In the genomic region with DNA sequence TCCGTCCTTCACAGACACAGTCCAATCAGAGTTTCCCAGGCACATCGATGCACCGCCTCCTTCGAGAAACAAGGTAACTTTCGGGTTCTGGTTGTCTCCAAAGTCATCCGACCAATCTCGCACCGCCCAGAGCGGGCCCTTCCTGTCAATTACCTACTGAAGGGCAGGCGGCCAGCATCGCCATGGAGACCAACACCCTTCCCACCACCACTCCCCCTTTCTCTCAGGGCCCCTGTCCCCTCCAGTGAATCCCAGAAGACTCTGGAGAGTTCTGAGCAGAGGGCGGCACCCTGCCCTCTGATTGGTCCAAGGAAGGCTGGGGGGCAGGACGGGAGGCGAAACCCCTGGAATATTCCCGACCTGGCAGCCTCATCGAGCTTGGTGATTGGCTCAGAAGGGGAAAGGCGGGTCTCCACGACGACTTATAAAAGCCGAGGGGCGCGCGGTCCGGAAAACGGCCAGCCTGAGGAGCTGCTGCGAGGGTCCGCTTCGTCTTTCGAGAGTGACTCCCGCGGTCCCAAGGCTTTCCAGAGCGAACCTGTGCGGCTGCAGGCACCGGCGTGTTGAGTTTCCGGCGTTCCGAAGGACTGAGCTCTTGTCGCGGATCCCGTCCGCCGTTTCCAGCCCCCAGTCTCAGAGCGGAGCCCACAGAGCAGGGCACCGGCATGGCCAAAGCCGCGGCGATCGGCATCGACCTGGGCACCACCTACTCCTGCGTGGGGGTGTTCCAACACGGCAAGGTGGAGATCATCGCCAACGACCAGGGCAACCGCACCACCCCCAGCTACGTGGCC, we compare ENCODE assay signal across 8 cellular contexts. TPM values are rescaled to one million over a fixed set of nuclear protein-coding genes. Genes with fewer than 3 reads are reported as not detected.
DNase-seq lines count a peak whose midpoint lies in the region; ATAC-seq and TF ChIP-seq lines count a peak whose summit lies in the region.

Gene HSPA1B, plus strand, starts transcription at position 453 of the 794 bp plus-strand sequence. Its CDS starts 213 bp downstream, at position 666.

- POLR2A ChIA-PET in activated CD4-positive, alpha-beta memory T cell treated with anti-CD3 and anti-CD28 coated beads, Interleukin-2, amount 10 ng/mL, durations not matched to agents 7 days and 5 days (lab: Charles Lee) = interaction anchor here (0.9 to 3.4 kb wide), 24 partner anchors 9 to 1144 kb away, joined by 3 to 70 read pairs (median 6); partner anchors contain the start of genes ABHD16A, BAG6, C6orf47 and CLIC1

- no peaks in the 10 kb centered on the region for H3K36me3 ChIP-seq in duodenal mucosa (ENCODE audit: control insufficient read depth in 1 of 2, insufficient read depth in 2 of 2, low read length in 2 of 2)
- peaks cover 0 to 3% (median 0%) of the 10 kb centered on the region in 4 donors for H3K36me3 ChIP-seq in right lobe of liver

- CTCF ChIA-PET in activated CD4-positive, alpha-beta memory T cell treated with anti-CD3 and anti-CD28 coated beads, Interleukin-2, amount 10 ng/mL, durations not matched to agents 7 days and 5 days (lab: Charles Lee) = interaction anchor here (0.6 to 2.1 kb wide), 17 partner anchors 8 to 286 kb away, joined by 3 to 15 read pairs (median 5); partner anchors contain the start of genes DDAH2, DDX39B, GPANK1 and HSPA1A

- peak; percentile 100 for TF ChIP-seq POLR2A in right lobe of liver (IDR thresholded peaks at IDR 0.05)

- H3K4me3 ChIP-seq in duodenal mucosa (ENCODE audit: low read depth in 1 of 2, low read length in 2 of 2) (peak within 1 kb of the TSS; percentile 80 to 87), right lobe of liver (peak within 1 kb of the TSS; percentile 26 to 54 (median 48))

- H3K27ac ChIP-seq in duodenal mucosa (ENCODE audit: low read depth, low read length) (peak within 1 kb of the TSS; percentile 99), right lobe of liver (peak within 1 kb of the TSS; percentile 87 to 98 (median 90))

- H3K4me1 Mint-ChIP-seq in CD14-positive monocyte = peaks cover 56% of the 10 kb centered on the region
- peaks cover 54% of the 10 kb centered on the region for H3K4me1 Mint-ChIP-seq in activated CD4-positive, alpha-beta memory T cell treated with anti-CD3 and anti-CD28 coated beads, Interleukin-2, amount 10 ng/mL, durations not matched to agents 7 days and 5 days

- peak within 1 kb of the TSS; percentile 96 to 99 (median 98) for H3K27ac Mint-ChIP-seq in CD14-positive monocyte
- H3K27ac Mint-ChIP-seq in activated CD4-positive, alpha-beta memory T cell treated with anti-CD3 and anti-CD28 coated beads, Interleukin-2, amount 10 ng/mL, durations not matched to agents 7 days and 5 days = peak within 1 kb of the TSS; percentile 96

- DNase-seq in CD14-positive monocyte (ENCODE audit: low spot score) (peak; percentile 88), NCI-H774 (lab: John Stamatoyannopoulos, UW) (peak; percentile 97), right lobe of liver (peak; percentile 97 to 99 (median 99))
- DNase-seq in activated CD4-positive, alpha-beta memory T cell treated with anti-CD3 and anti-CD28 coated beads, Interleukin-2, amount 10 ng/mL, durations not matched to agents 7 days and 5 days = peak; percentile 97
- peak; percentile 84 to 90 for DNase-seq in stimulated activated CD4-positive, alpha-beta T cell treated with anti-CD3 and anti-CD28 coated beads, Interleukin-4, amount 100 ng/mL, for 4 hours

- H3K4me1 ChIP-seq in duodenal mucosa (ENCODE audit: control insufficient read depth in 1 of 2, insufficient read depth in 2 of 2, low read length in 2 of 2) (peaks cover 20 to 29% of the 10 kb centered on the region in 2 donors), right lobe of liver (peaks cover 0 to 29% (median 7%) of the 10 kb centered on the region in 4 donors)

- H3K36me3 Mint-ChIP-seq in CD14-positive monocyte = no peaks in the 10 kb centered on the region
- H3K36me3 Mint-ChIP-seq in activated CD4-positive, alpha-beta memory T cell treated with anti-CD3 and anti-CD28 coated beads, Interleukin-2, amount 10 ng/mL, durations not matched to agents 7 days and 5 days (ENCODE audit: low read depth) = peaks cover 20% of the 10 kb centered on the region

- H3K9me3 ChIP-seq in duodenal mucosa (ENCODE audit: control insufficient read depth in 1 of 2, low read length in 2 of 2) = no peaks in the 10 kb centered on the region
- no peaks in the 10 kb centered on the region for H3K9me3 ChIP-seq in right lobe of liver

- under 1% methylated on average over 16 of the region's 56 CpGs for WGBS in right lobe of liver (ENCODE audit: insufficient coverage, low coverage, low lambda C conversion rate, missing lambda C conversion rate)

- H3K27me3 ChIP-seq in duodenal mucosa (ENCODE audit: control insufficient read depth in 1 of 2, insufficient read depth in 2 of 2, low read length in 2 of 2) = no peaks in the 10 kb centered on the region
- H3K27me3 ChIP-seq in right lobe of liver = no peaks in the 10 kb centered on the region

- no peaks in the 10 kb centered on the region for H3K27me3 Mint-ChIP-seq in CD14-positive monocyte (ENCODE audit: low read depth in 3 of 3)
- no peaks in the 10 kb centered on the region for H3K27me3 Mint-ChIP-seq in activated CD4-positive, alpha-beta memory T cell treated with anti-CD3 and anti-CD28 coated beads, Interleukin-2, amount 10 ng/mL, durations not matched to agents 7 days and 5 days

- peak within 1 kb of the TSS; percentile 94 to 95 for H3K4me3 Mint-ChIP-seq in CD14-positive monocyte
- peak within 1 kb of the TSS; percentile 86 for H3K4me3 Mint-ChIP-seq in activated CD4-positive, alpha-beta memory T cell treated with anti-CD3 and anti-CD28 coated beads, Interleukin-2, amount 10 ng/mL, durations not matched to agents 7 days and 5 days

- intact Hi-C loops in CD14-positive monocyte (cut with micrococcal nuclease) (no loop called here), right lobe of liver (cut with DNase I) (no loop called here)

- TF ChIP-seq CTCF in CD14-positive monocyte (IDR thresholded peaks at IDR 0.05) (no peak), right lobe of liver (IDR thresholded peaks at IDR 0.05) (no peak)

- H3K9ac ChIP-seq in duodenal mucosa (ENCODE audit: low read depth in 1 of 2, low read length in 2 of 2) = peak within 1 kb of the TSS; percentile 97 to 99

- ATAC-seq in GM19395 (IDR thresholded peaks at IDR 0.05; ENCODE audit: unreplicated experiment) (peak; percentile 69), HG03565 (IDR thresholded peaks at IDR 0.05; ENCODE audit: unreplicated experiment) (peak; percentile 52), right lobe of liver (peak; percentile 45 to 91 (median 69))

- no peaks in the 10 kb centered on the region for H3K9me3 Mint-ChIP-seq in CD14-positive monocyte
- no peaks in the 10 kb centered on the region for H3K9me3 Mint-ChIP-seq in activated CD4-positive, alpha-beta memory T cell treated with anti-CD3 and anti-CD28 coated beads, Interleukin-2, amount 10 ng/mL, durations not matched to agents 7 days and 5 days

RNA-seq across cellular contexts. Expression of gene HSPA1B, which starts in this region (rescaled TPM):
- 1 to 10 TPM; 3.4 to 4.8 TPM for polyA plus RNA-seq in CD14-positive monocyte
- total RNA-seq in activated CD4-positive, alpha-beta memory T cell treated with anti-CD3 and anti-CD28 coated beads, Interleukin-2, amount 10 ng/mL, durations not matched to agents 7 days and 5 days = 10 to 100 TPM; 60.6 to 62.6 TPM
- 100 to 1,000 TPM in 2 of 6 experiments, 10 to 100 TPM in 4; 41.5 to 144 (median 47.5) TPM for total RNA-seq in right lobe of liver

Comparison
In these comparisons a context has a peak if more than half of its experiments do, and no peak if none do; other contexts are left out.
1. Peak in every context shown above with its lines: DNase-seq, ATAC-seq, H3K4me3 ChIP-seq and H3K27ac ChIP-seq.